ENCODE assay signal across 1 cellular context in genomic region chr16:82082543-82083244, GRCh38.
TF ChIP-seq lines count a peak whose summit lies in the region.

No MANE protein-coding gene starts in this region.

TF ChIP-seq in HepG2, 621 proteins besides CTCF, POLR2A, EP300 and RAD21 (continued from another document and continues in another):
- TF ChIP-seq HMGA1 (CRISPR knock-in tag; conservative IDR thresholded peaks at IDR 0.05): no peak
- TF ChIP-seq ZNF878 (CRISPR knock-in tag; IDR thresholded peaks at IDR 0.05): peak; percentile 90
- TF ChIP-seq ZNF441 (CRISPR knock-in tag; IDR thresholded peaks at IDR 0.05; ENCODE audit: borderline replicate concordance): no peak
- TF ChIP-seq PHB2 (IDR thresholded peaks at IDR 0.05; ENCODE audit: partially characterized antibody): no peak
- TF ChIP-seq ZBTB25 (CRISPR knock-in tag; IDR thresholded peaks at IDR 0.05): peak; percentile 82
- TF ChIP-seq JARID2 (CRISPR knock-in tag; IDR thresholded peaks at IDR 0.05; ENCODE audit: insufficient replicate concordance): peak; percentile 80
- TF ChIP-seq NFE2L2 (IDR thresholded peaks at IDR 0.05; ENCODE audit: low read length): no peak
- no peak; the same call in 1 of the 2 replicates for TF ChIP-seq ZBTB10 (CRISPR knock-in tag; IDR thresholded peaks at IDR 0.05; ENCODE audit: borderline replicate concordance)
- TF ChIP-seq HOXA3 (CRISPR knock-in tag; IDR thresholded peaks at IDR 0.05): peak; percentile 64; the same call in 1 of the 2 replicates
- TF ChIP-seq AHR (CRISPR knock-in tag; IDR thresholded peaks at IDR 0.05): no peak; the same call in 1 of the 2 replicates
- TF ChIP-seq GLMP (CRISPR knock-in tag; IDR thresholded peaks at IDR 0.05; ENCODE audit: borderline replicate concordance): no peak
- TF ChIP-seq ZNF605 (CRISPR knock-in tag; IDR thresholded peaks at IDR 0.05): no peak
- TF ChIP-seq MTF2 (CRISPR knock-in tag; IDR thresholded peaks at IDR 0.05; ENCODE audit: borderline replicate concordance): no peak
- TF ChIP-seq YEATS2 (CRISPR knock-in tag; IDR thresholded peaks at IDR 0.05; ENCODE audit: borderline replicate concordance): peak; percentile 73; the same call in 1 of the 2 replicates
- TF ChIP-seq SCMH1 (CRISPR knock-in tag; IDR thresholded peaks at IDR 0.05; ENCODE audit: borderline replicate concordance): no peak
- TF ChIP-seq ZNF629 (CRISPR knock-in tag; conservative IDR thresholded peaks at IDR 0.05): peak; percentile 11; the same call in 1 of the 2 replicates
- no peak for TF ChIP-seq E2F5 (CRISPR knock-in tag; conservative IDR thresholded peaks at IDR 0.05)
- TF ChIP-seq ARID2 (CRISPR knock-in tag; IDR thresholded peaks at IDR 0.05; ENCODE audit: borderline replicate concordance): 0 out of 2 replicates have a peak, but pooled peaks have one; percentile 51
- peak; percentile 79; the same call in 1 of the 2 replicates for TF ChIP-seq ETV5 (CRISPR knock-in tag; IDR thresholded peaks at IDR 0.05; ENCODE audit: borderline replicate concordance)
- TF ChIP-seq ZNF17 (CRISPR knock-in tag; IDR thresholded peaks at IDR 0.05): no peak
- TF ChIP-seq ZFP91 (CRISPR knock-in tag; IDR thresholded peaks at IDR 0.05; ENCODE audit: borderline replicate concordance): no peak
- peak; percentile 82 for TF ChIP-seq ZNF614 (CRISPR knock-in tag; IDR thresholded peaks at IDR 0.05; ENCODE audit: borderline replicate concordance)
- TF ChIP-seq HBP1 (CRISPR knock-in tag; IDR thresholded peaks at IDR 0.05; ENCODE audit: low read depth): peak; percentile 95
- TF ChIP-seq SRF (IDR thresholded peaks at IDR 0.05; ENCODE audit: low read depth, low read length): no peak
- TF ChIP-seq DR1 (CRISPR knock-in tag; IDR thresholded peaks at IDR 0.05): no peak
- TF ChIP-seq ZNF83 (CRISPR knock-in tag; IDR thresholded peaks at IDR 0.05; ENCODE audit: borderline replicate concordance): no peak
- no peak for TF ChIP-seq ZNF333 (CRISPR knock-in tag; IDR thresholded peaks at IDR 0.05; ENCODE audit: borderline replicate concordance)
- no peak for TF ChIP-seq ZNF883 (CRISPR knock-in tag; IDR thresholded peaks at IDR 0.05; ENCODE audit: not compliant biosample characterization)
- TF ChIP-seq ZNF263 (CRISPR knock-in tag; IDR thresholded peaks at IDR 0.05): no peak
- TF ChIP-seq ZNF496 (CRISPR knock-in tag; IDR thresholded peaks at IDR 0.05; ENCODE audit: insufficient replicate concordance): no peak
- TF ChIP-seq CEBPB (IDR thresholded peaks at IDR 0.05; ENCODE audit: borderline replicate concordance, low read depth, low read length): no peak
- no peak; the same call in 1 of the 2 replicates for TF ChIP-seq ZNF691 (CRISPR knock-in tag; IDR thresholded peaks at IDR 0.05; ENCODE audit: borderline replicate concordance, low read depth)
- no peak for TF ChIP-seq MLLT10 (CRISPR knock-in tag; IDR thresholded peaks at IDR 0.05)
- no peak; the same call in 1 of the 2 replicates for TF ChIP-seq KDM2A (CRISPR knock-in tag; IDR thresholded peaks at IDR 0.05; ENCODE audit: borderline replicate concordance, low read depth)
- no peak for TF ChIP-seq ZNF577 (CRISPR knock-in tag; IDR thresholded peaks at IDR 0.05; ENCODE audit: borderline replicate concordance, low read depth)
- peak; percentile 93 for TF ChIP-seq PPARG (CRISPR knock-in tag; conservative IDR thresholded peaks at IDR 0.05)
- no peak for TF ChIP-seq ZNF350 (CRISPR knock-in tag; IDR thresholded peaks at IDR 0.05; ENCODE audit: borderline replicate concordance, low read depth)
- peak; percentile 90; the same call in 1 of the 2 replicates for TF ChIP-seq SOX5 (CRISPR knock-in tag; IDR thresholded peaks at IDR 0.05; ENCODE audit: borderline replicate concordance)
- no peak for TF ChIP-seq NCOA1 (CRISPR knock-in tag; IDR thresholded peaks at IDR 0.05)
- peak; percentile 64; the same call in 1 of the 2 replicates for TF ChIP-seq ZBTB37 (CRISPR knock-in tag; IDR thresholded peaks at IDR 0.05)
- TF ChIP-seq YY1 (IDR thresholded peaks at IDR 0.05; ENCODE audit: insufficient read depth, insufficient replicate concordance, low read depth, low read length): no peak
- TF ChIP-seq ZNF318 (CRISPR knock-in tag; IDR thresholded peaks at IDR 0.05): no peak
- TF ChIP-seq SRSF1 (optimal IDR thresholded peaks at IDR 0.05; ENCODE audit: low read depth, low read length): no peak
- no peak for TF ChIP-seq SETDB1 (CRISPR knock-in tag; IDR thresholded peaks at IDR 0.05; ENCODE audit: borderline replicate concordance)
